Comparison of ENCODE assay signal across 9 cellular contexts in the genomic region with DNA sequence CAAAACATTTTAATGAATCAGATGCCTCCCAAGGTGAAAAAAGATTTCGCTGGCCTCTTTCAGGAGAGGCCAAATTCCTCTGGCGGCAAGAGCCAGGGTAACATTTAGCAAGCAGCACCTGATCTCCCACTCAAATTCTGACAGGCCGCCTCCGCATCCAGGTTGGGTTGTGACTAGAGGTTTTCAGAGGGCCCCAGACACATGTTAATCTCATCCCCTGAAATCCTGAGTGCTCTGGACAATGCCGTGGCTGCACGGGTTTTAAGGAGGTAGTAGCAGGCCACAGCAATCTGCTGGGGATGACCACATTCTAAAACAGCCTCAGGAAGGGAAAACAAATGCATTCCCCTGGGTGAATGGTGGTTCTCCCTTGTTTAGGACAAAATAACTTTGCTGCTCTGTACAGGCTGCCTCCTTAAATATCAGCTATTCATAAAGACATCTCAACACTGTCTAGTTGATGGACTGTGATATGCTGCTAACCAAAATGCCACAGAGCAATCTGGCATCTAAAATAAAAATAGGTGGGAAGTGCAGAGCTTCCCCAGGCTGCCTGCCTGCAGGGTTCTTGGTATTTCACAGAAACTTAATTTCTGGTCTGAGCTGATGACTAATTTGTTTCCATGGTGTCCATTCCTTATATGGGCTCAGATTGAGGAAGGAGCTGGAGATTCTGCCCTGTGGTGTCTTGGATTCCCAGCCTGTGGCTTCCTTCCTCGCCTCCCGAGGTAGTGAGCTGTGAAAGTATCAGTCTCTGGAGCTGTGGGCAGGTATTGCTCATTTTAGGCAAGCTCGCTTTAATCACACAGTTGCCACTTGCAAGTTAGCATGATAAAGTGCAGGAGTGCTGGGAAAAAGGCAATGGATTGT.
A peak's percentile ranks its signal among the peaks of the same experiment; 100 is the strongest.
DNase-seq lines count a peak whose midpoint lies in the region; ATAC-seq and TF ChIP-seq lines count a peak whose summit lies in the region.
"Had no signal": no experiment of that assay in that cellular context is flagged by ENCODE, and none has a peak within 500 bp of the region (broad histone marks: within the 10 kb centered on the region; RNA-seq: fewer than 3 reads in every experiment).

No MANE protein-coding gene starts in this region.

- no peak for TF ChIP-seq CTCF in PC-3 (conservative IDR thresholded peaks at IDR 0.05; ENCODE audit: low read depth, low read length)
- TF ChIP-seq CTCF in epithelial cell of esophagus (IDR thresholded peaks at IDR 0.05; ENCODE audit: insufficient read depth, low read depth, low read length, missing control alignments) = no peak

- H3K36me3 Mint-ChIP-seq in activated naive CD4-positive, alpha-beta T cell treated with anti-CD3 and anti-CD28 coated beads, Interleukin-2, amount 10 ng/mL, durations not matched to agents 7 days and 5 days = peaks cover 38% of the 10 kb centered on the region

- H3K9me3 ChIP-seq in PC-3 (ENCODE audit: low read length) = no peaks in the 10 kb centered on the region

- DNase-seq in ELF-1 (ENCODE audit: low read depth, low spot score) (peak; percentile 55), PC-3 (peak; percentile 28), epithelial cell of esophagus (ENCODE audit: low read depth) (peak; percentile 91), non-pigmented ciliary epithelial cell (ENCODE audit: low read depth) (peak; percentile 72), activated T-cell treated with anti-CD3 and anti-CD28 coated beads for 4 hours (no peak)
- no peak for DNase-seq in activated naive CD4-positive, alpha-beta T cell treated with anti-CD3 and anti-CD28 coated beads, Interleukin-2, amount 10 ng/mL, durations not matched to agents 7 days and 5 days
- DNase-seq: activated naive CD8-positive, alpha-beta T cell treated with anti-CD3 and anti-CD28 coated beads, Interleukin-2, amount 10 ng/mL, durations not matched to agents 7 days and 5 days had no signal

- no peak overlapping the region for H2AFZ ChIP-seq in PC-3 (ENCODE audit: low read length)

- H3K9me3 Mint-ChIP-seq in activated naive CD4-positive, alpha-beta T cell treated with anti-CD3 and anti-CD28 coated beads, Interleukin-2, amount 10 ng/mL, durations not matched to agents 7 days and 5 days = peaks cover 5% of the 10 kb centered on the region

- H3K4me2 ChIP-seq in PC-3 (ENCODE audit: low read length) = no peak overlapping the region

- H3K4me3 ChIP-seq in PC-3 (ENCODE audit: low read length) = no peak overlapping the region
- H3K4me3 ChIP-seq in epithelial cell of esophagus (ENCODE audit: low read length) = no peak overlapping the region

- H3K4me1 Mint-ChIP-seq in activated naive CD4-positive, alpha-beta T cell treated with anti-CD3 and anti-CD28 coated beads, Interleukin-2, amount 10 ng/mL, durations not matched to agents 7 days and 5 days = no peaks in the 10 kb centered on the region

- BruUV-seq in PC-3 (replicated peaks; lab: Mats Ljungman, UMichigan) = no TSS peak

- no peaks in the 10 kb centered on the region for H3K36me3 ChIP-seq in PC-3 (ENCODE audit: low read depth, low read length)

- POLR2A ChIA-PET in PC-3 (lab: Charles Lee; ENCODE audit: unreplicated experiment) = no interaction called here

- H3K79me2 ChIP-seq in PC-3 (ENCODE audit: low read length) = no peaks in the 10 kb centered on the region

- no peaks in the 10 kb centered on the region for H3K27me3 Mint-ChIP-seq in activated naive CD4-positive, alpha-beta T cell treated with anti-CD3 and anti-CD28 coated beads, Interleukin-2, amount 10 ng/mL, durations not matched to agents 7 days and 5 days
- H3K27me3 Mint-ChIP-seq: activated naive CD8-positive, alpha-beta T cell treated with anti-CD3 and anti-CD28 coated beads, Interleukin-2, amount 10 ng/mL, durations not matched to agents 7 days and 5 days had no signal

- no peak overlapping the region for H3K9ac ChIP-seq in PC-3 (ENCODE audit: low read length)

- H3K27ac Mint-ChIP-seq in activated naive CD4-positive, alpha-beta T cell treated with anti-CD3 and anti-CD28 coated beads, Interleukin-2, amount 10 ng/mL, durations not matched to agents 7 days and 5 days = no peak overlapping the region
- H3K27ac Mint-ChIP-seq: activated naive CD8-positive, alpha-beta T cell treated with anti-CD3 and anti-CD28 coated beads, Interleukin-2, amount 10 ng/mL, durations not matched to agents 7 days and 5 days had no signal

- H3K9me2 ChIP-seq in PC-3 (replicated peaks; ENCODE audit: low read length) = no peaks in the 10 kb centered on the region

- no peaks in the 10 kb centered on the region for H4K20me1 ChIP-seq in PC-3 (ENCODE audit: low read length)

- no peak overlapping the region for H3K27ac ChIP-seq in PC-3 (ENCODE audit: low read length)

- peaks cover 12% of the 10 kb centered on the region for H3K4me1 ChIP-seq in PC-3 (ENCODE audit: insufficient read depth, low read length)

- H3K27me3 ChIP-seq in PC-3 (ENCODE audit: low read length) = no peaks in the 10 kb centered on the region

- H3F3A ChIP-seq in PC-3 (ENCODE audit: low read length, unreplicated experiment) = no peaks in the 10 kb centered on the region

- H3K4me3 Mint-ChIP-seq in activated naive CD4-positive, alpha-beta T cell treated with anti-CD3 and anti-CD28 coated beads, Interleukin-2, amount 10 ng/mL, durations not matched to agents 7 days and 5 days = no peak overlapping the region
- H3K4me3 Mint-ChIP-seq: activated naive CD8-positive, alpha-beta T cell treated with anti-CD3 and anti-CD28 coated beads, Interleukin-2, amount 10 ng/mL, durations not matched to agents 7 days and 5 days had no signal

- ATAC-seq in PC-3 (peak; percentile 69), GM18517 (IDR thresholded peaks at IDR 0.05; ENCODE audit: unreplicated experiment) (no peak)
- ATAC-seq in activated CD4-positive, CD25-positive, alpha-beta regulatory T cell treated with anti-CD3 and anti-CD28 coated beads, Interleukin-2, amount 50 U/mL, for 24 hours = no peak

- intact Hi-C loops in PC-3 (cut with micrococcal nuclease) = loop anchor here (1.0 kb wide), 1 partner anchor 21 kb away; no protein-coding TSS in a partner anchor

- CTCF ChIA-PET in PC-3 (lab: Charles Lee) = interaction anchor here (0.6 kb wide), 1 partner anchor 275 kb away, joined by 3 read pairs; no protein-coding TSS in a partner anchor
- CTCF ChIA-PET in activated naive CD4-positive, alpha-beta T cell treated with anti-CD3 and anti-CD28 coated beads, Interleukin-2, amount 10 ng/mL, durations not matched to agents 7 days and 5 days (lab: Charles Lee) = interaction anchor here (1.5 kb wide), 1 partner anchor 17 kb away, joined by 3 read pairs; no protein-coding TSS in a partner anchor

Comparison
In these comparisons a context has a peak if more than half of its experiments do, and no peak if none do; other contexts are left out.
1. DNase-seq: peak in ELF-1 (single experiment), PC-3 (single experiment), epithelial cell of esophagus (single experiment) and non-pigmented ciliary epithelial cell (single experiment); none in activated T-cell treated with anti-CD3 and anti-CD28 coated beads for 4 hours (single experiment) and activated naive CD4-positive, alpha-beta T cell treated with anti-CD3 and anti-CD28 coated beads, Interleukin-2, amount 10 ng/mL, durations not matched to agents 7 days and 5 days (single experiment).